In the genomic region with DNA sequence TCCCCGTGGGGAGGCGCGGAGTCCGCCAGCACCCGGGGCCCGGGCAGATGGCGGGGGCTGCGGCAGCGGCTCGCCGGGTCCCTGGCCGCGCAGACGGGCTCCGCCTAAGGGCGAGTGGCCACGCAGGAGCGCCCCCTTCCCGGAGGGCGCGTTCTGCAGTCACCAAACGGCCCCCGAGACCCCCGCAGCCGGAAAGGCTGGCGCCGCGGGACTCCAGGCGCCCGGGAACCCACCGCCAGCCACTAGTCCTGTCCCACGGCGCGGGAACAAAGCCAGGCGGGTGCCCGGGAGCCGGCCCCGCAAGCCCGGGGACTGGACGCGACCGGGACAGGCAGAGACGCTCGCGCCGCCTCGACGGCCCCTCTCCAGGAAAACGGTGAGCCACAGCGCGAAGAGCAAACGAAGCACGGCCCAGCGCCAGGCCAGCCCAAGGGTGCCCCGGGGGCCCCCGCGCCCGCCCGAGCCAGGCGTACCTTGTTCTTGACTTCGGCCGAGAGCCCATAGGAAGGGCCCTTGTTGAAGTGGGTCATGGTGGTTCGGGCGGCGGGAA, we compare ENCODE assay signal across 8 cellular contexts. TPM values are rescaled to one million over a fixed set of nuclear protein-coding genes. Genes with fewer than 3 reads are reported as not detected.
DNase-seq lines count a peak whose midpoint lies in the region; ATAC-seq, FAIRE-seq and TF ChIP-seq lines count a peak whose summit lies in the region.

No MANE protein-coding gene starts in this region.

- peaks cover 16% of the 10 kb centered on the region for H3K4me1 Mint-ChIP-seq in CD4-positive, alpha-beta T cell (ENCODE audit: low read depth)

- peak overlapping the region; percentile 84 for H3K9ac ChIP-seq in HepG2 (ENCODE audit: insufficient read depth, low read depth, low read length)

- TF ChIP-seq CTCF in CD4-positive, alpha-beta T cell (IDR thresholded peaks at IDR 0.05), result no peak
- TF ChIP-seq CTCF in HepG2 (CRISPR knock-in tag; IDR thresholded peaks at IDR 0.05), result peak; percentile 61

- peaks cover 60% of the 10 kb centered on the region for H3K27me3 Mint-ChIP-seq in CD4-positive, alpha-beta T cell

- peak overlapping the region; percentile 92 for H3K4me3 Mint-ChIP-seq in CD4-positive, alpha-beta T cell

- TF ChIP-seq EP300 in HepG2 (IDR thresholded peaks at IDR 0.05; ENCODE audit: low read depth in 2 of 2, low read length in 2 of 2) (no peak), HepG2 (CRISPR knock-in tag; IDR thresholded peaks at IDR 0.05; ENCODE audit: borderline replicate concordance) (no peak)

- peak; percentile 16 for ATAC-seq in CD4-positive, alpha-beta T cell (ENCODE audit: poor library complexity)
- ATAC-seq in GM18868 (IDR thresholded peaks at IDR 0.05; ENCODE audit: unreplicated experiment), result peak; percentile 25
- peak; percentile 18 for ATAC-seq in HG03097 (IDR thresholded peaks at IDR 0.05; ENCODE audit: low FRiP score, unreplicated experiment)
- peak; percentile 74 for ATAC-seq in HepG2
- peak; percentile 4 for ATAC-seq in stimulated activated naive CD8-positive, alpha-beta T cell treated with anti-CD3 and anti-CD28 coated beads, Interleukin-15, Interleukin-2, amounts not matched to agents 100 U/mL and 50 U/mL, for 24 hours

- H4K20me1 ChIP-seq in HepG2 (ENCODE audit: insufficient read depth, low read length), result peaks cover 30% of the 10 kb centered on the region

- peaks cover 68% of the 10 kb centered on the region for H3K4me1 ChIP-seq in HepG2 (ENCODE audit: insufficient read depth, low read length)

- no peaks in the 10 kb centered on the region for H3K9me3 ChIP-seq in CD4-positive, alpha-beta T cell (ENCODE audit: control insufficient read depth, low read length)
- H3K9me3 ChIP-seq in HepG2 (ENCODE audit: low read length), result no peaks in the 10 kb centered on the region

- no peaks in the 10 kb centered on the region for H3K36me3 Mint-ChIP-seq in CD4-positive, alpha-beta T cell (ENCODE audit: low read depth)

- H3K79me2 ChIP-seq in HepG2 (ENCODE audit: insufficient read depth, low read length), result peaks cover 91% of the 10 kb centered on the region

- H3K4me2 ChIP-seq in HepG2 (ENCODE audit: low read depth, low read length), result peak overlapping the region; percentile 78

- H3K9me3 Mint-ChIP-seq in CD4-positive, alpha-beta T cell, result no peaks in the 10 kb centered on the region

- intact Hi-C loops in CD4-positive, alpha-beta T cell (cut with DNase I, micrococcal nuclease), result no loop called here
- intact Hi-C loops in HepG2 (cut with micrococcal nuclease; ENCODE audit: unreplicated experiment), result loop anchor here (2.0 to 5.0 kb wide), 2 partner anchors 36 to 306 kb away; partner anchors contain the start of gene RWDD3

- no peak overlapping the region for H3K27ac Mint-ChIP-seq in CD4-positive, alpha-beta T cell

- DNase-seq in CD4-positive, alpha-beta T cell, result peak in 4 of 10 experiments; percentile 3 to 35 (median 7)
- DNase-seq in SK-MEL-5 (ENCODE audit: low read depth, low spot score) (peak; percentile 12), dedifferentiated amniotic fluid mesenchymal stem cell (ENCODE audit: extremely low spot score) (peak; percentile 30), HepG2 (ENCODE audit: low spot score) (peak; percentile 36), RCC 7860 (ENCODE audit: low spot score) (no peak)
- DNase-seq in stimulated activated naive CD8-positive, alpha-beta T cell treated with anti-CD3 and anti-CD28 coated beads, Interleukin-15, Interleukin-2, amounts not matched to agents 100 U/mL and 50 U/mL, for 24 hours, result peak; percentile 49

- H3K27ac ChIP-seq in CD4-positive, alpha-beta T cell (ENCODE audit: low read depth, low read length), result no peak overlapping the region
- peak overlapping the region; percentile 95 for H3K27ac ChIP-seq in HepG2 (ENCODE audit: extremely low read length, insufficient read depth, low read length)

- 10% methylated on average over 2 of the region's 65 CpGs for WGBS in HepG2 (ENCODE audit: low lambda C conversion rate)

- POLR2A ChIA-PET in CD4-positive, alpha-beta T cell (lab: Charles Lee), result interaction anchor here (1.0 kb wide), 1 partner anchor 36 kb away, joined by 3 read pairs; no protein-coding TSS in a partner anchor
- POLR2A ChIA-PET in HepG2 (lab: Yijun Ruan, JAX), result interaction anchor here (1.0 to 2.9 kb wide), 6 partner anchors 10 to 115 kb away, joined by 3 to 15 read pairs (median 5); no protein-coding TSS in a partner anchor

- H2AFZ ChIP-seq in HepG2 (ENCODE audit: low read length), result no peak overlapping the region

- peaks cover 16% of the 10 kb centered on the region for H3K27me3 ChIP-seq in CD4-positive, alpha-beta T cell (ENCODE audit: control insufficient read depth, insufficient read depth, low read length)
- H3K27me3 ChIP-seq in HepG2 (ENCODE audit: control insufficient read depth in 1 of 2, insufficient read depth in 2 of 2, low read length in 2 of 2), result no peaks in the 10 kb centered on the region; a peak in 1 of 5 replicates

- 0 out of 4 replicates have a peak, but pooled peaks of 1 of the 2 experiments have one; percentile 28 for TF ChIP-seq POLR2A in HepG2 (IDR thresholded peaks at IDR 0.05; ENCODE audit: insufficient read depth in 1 of 2, low read depth in 2 of 2, low read length in 2 of 2)

- peak; percentile 75 for TF ChIP-seq RAD21 in HepG2 (CRISPR knock-in tag; IDR thresholded peaks at IDR 0.05)

- FAIRE-seq in HepG2 (lab: Jason Lieb, UNC), result no peak
- no peak for FAIRE-seq in RCC 7860 (lab: Jason Lieb, UNC)

- BruUV-seq in HepG2 (replicated peaks; lab: Mats Ljungman, UMichigan), result no TSS peak

- peak overlapping the region; percentile 79 to 81 (median 80) for H3K4me3 ChIP-seq in HepG2 (replicated peaks in 1 of 3; ENCODE audit: insufficient read depth in 1 of 3, low read depth in 2 of 3, low read length in 3 of 3)

- 0 out of 5 replicates have a peak, but pooled peaks cover 0 to 4% of the 10 kb centered on the region in 2 experiments for H3K36me3 ChIP-seq in HepG2 (replicated peaks in 1 of 2; ENCODE audit: control insufficient read depth in 1 of 2, insufficient read depth in 2 of 2, low read length in 2 of 2)

- CTCF ChIA-PET in CD4-positive, alpha-beta T cell (lab: Charles Lee), result no interaction called here
- CTCF ChIA-PET in HepG2 (lab: Yijun Ruan, JAX; ENCODE audit: low intra/inter-chr PET ratio, low total read pairs), result interaction anchor here (3.5 kb wide), 1 partner anchor 116 kb away, joined by 22 read pairs; no protein-coding TSS in a partner anchor

- in situ Hi-C loops in SK-MEL-5 (cut with HindIII; ENCODE audit: low pct_unique_long_range_greater_than_20kb, low sequenced_read_pairs) (no loop called here), HepG2 (cut with HindIII; ENCODE audit: extremely low pct_ligation_motif_present, low pct_unique_long_range_greater_than_20kb) (no loop called here)

TF ChIP-seq in HepG2, 621 proteins besides CTCF, POLR2A, EP300 and RAD21 (continues in another document):
- TF ChIP-seq ZNF75D (CRISPR knock-in tag; IDR thresholded peaks at IDR 0.05; ENCODE audit: borderline replicate concordance) (no peak), ETS1 (CRISPR knock-in tag; IDR thresholded peaks at IDR 0.05) (no peak), BORCS8-MEF2B (CRISPR knock-in tag; IDR thresholded peaks at IDR 0.05) (no peak), ISX (CRISPR knock-in tag; conservative IDR thresholded peaks at IDR 0.05) (no peak), CHD2 (IDR thresholded peaks at IDR 0.05; ENCODE audit: low read depth, low read length) (no peak), CCAR2 (optimal IDR thresholded peaks at IDR 0.05; ENCODE audit: low read depth, low read length) (no peak), EEA1 (CRISPR knock-in tag; IDR thresholded peaks at IDR 0.05; ENCODE audit: borderline replicate concordance) (no peak)

RNA-seq across cellular contexts. Expression of gene CNN3, which starts 0.5 kb away (rescaled TPM):
- total RNA-seq in CD4-positive, alpha-beta T cell, result 1 to 10 TPM; 1.1 to 1.4 TPM
- total RNA-seq in SK-MEL-5 (2014; rRNA removed; shearing (Covaris generic)), result 87.8 and 92.9 TPM in 2 replicates
- 91.5 and 104 TPM in 2 replicates for polyA plus RNA-seq in SK-MEL-5 (2015; cell fraction: cytosol; rRNA removed)
- polyA plus RNA-seq in SK-MEL-5 (2015; cell fraction: nucleus; rRNA removed), result 41.0 and 50.0 TPM in 2 replicates
- total RNA-seq in HepG2 (2016; rRNA removed; fragmentation: Illumina TruSeq; extraction: Trizol), result 223 and 290 TPM in 2 replicates
- total RNA-seq in HepG2 (2016; cell fraction: cytosol; rRNA removed; fragmentation: Illumina TruSeq; extraction: Trizol; ENCODE audit: low read depth), result 57.3 and 60.4 TPM in 2 replicates
- 203 and 275 TPM in 2 replicates for total RNA-seq in HepG2 (2016; cell fraction: insoluble cytoplasmic fraction; rRNA removed; fragmentation: Illumina TruSeq; extraction: Trizol)
- 122 and 123 TPM in 2 replicates for total RNA-seq in HepG2 (2016; cell fraction: membrane; rRNA removed; fragmentation: Illumina TruSeq; extraction: Trizol)
- total RNA-seq in HepG2 (2016; cell fraction: nucleus; rRNA removed; fragmentation: Illumina TruSeq; extraction: Trizol), result 101 and 120 TPM in 2 replicates
- 97.4 and 113 TPM in 2 replicates for polyA plus RNA-seq in HepG2 (2011; rRNA removed)
- 59.4 and 80.2 TPM in 2 replicates for polyA plus RNA-seq in HepG2 (2011; cell fraction: cytosol; rRNA removed)
- polyA plus RNA-seq in HepG2 (2011; cell fraction: nucleus; rRNA removed), result 44.3 and 48.4 TPM in 2 replicates
- polyA plus RNA-seq in HepG2 (2012), result 105 and 127 TPM in 2 replicates
- polyA plus RNA-seq in HepG2 (2016; cell fraction: cytosol; fragmentation: Illumina TruSeq; extraction: Trizol; ENCODE audit: low read depth), result 34.4 and 42.1 TPM in 2 replicates
- 302 and 322 TPM in 2 replicates for polyA plus RNA-seq in HepG2 (2016; cell fraction: insoluble cytoplasmic fraction; fragmentation: Illumina TruSeq; extraction: Trizol; ENCODE audit: low read depth)
- polyA plus RNA-seq in HepG2 (2016; cell fraction: membrane; fragmentation: Illumina TruSeq; extraction: Trizol; ENCODE audit: low read depth), result 71.0 and 76.9 TPM in 2 replicates
- polyA plus RNA-seq in HepG2 (2016; cell fraction: nucleus; fragmentation: Illumina TruSeq; extraction: Trizol; ENCODE audit: insufficient read depth, low read depth), result 152 and 159 TPM in 2 replicates
- 63.8 TPM in 1 of 2 replicates, not detected in the other for polyA minus RNA-seq in HepG2 (2011; rRNA and poly(A)+ RNA removed; ENCODE audit: low replicate concordance)
- 86.9 and 93.5 TPM in 2 replicates for polyA minus RNA-seq in HepG2 (2011; cell fraction: cytosol; rRNA and poly(A)+ RNA removed)
- polyA minus RNA-seq in HepG2 (2011; cell fraction: nucleus; rRNA and poly(A)+ RNA removed), result 71.3 and 77.3 TPM in 2 replicates

Comparison
In these comparisons a context has a peak if more than half of its experiments do, and no peak if none do; other contexts are left out.
1. ATAC-seq: peak in every context shown above with its lines; median percentile 74 in HepG2; 25 in GM18868; 18 in HG03097; 16 in CD4-positive, alpha-beta T cell; 4 in stimulated activated naive CD8-positive, alpha-beta T cell treated with anti-CD3 and anti-CD28 coated beads, Interleukin-15, Interleukin-2, amounts not matched to agents 100 U/mL and 50 U/mL, for 24 hours.
2. RNA of gene CNN3, which starts 0.5 kb away (total RNA-seq): 57.3 to 290 TPM in HepG2 and 87.8 to 92.9 TPM in SK-MEL-5; 1.1 to 1.4 TPM in CD4-positive, alpha-beta T cell; every median in the first group is over 10 times any median in the second.